In the genomic region with DNA sequence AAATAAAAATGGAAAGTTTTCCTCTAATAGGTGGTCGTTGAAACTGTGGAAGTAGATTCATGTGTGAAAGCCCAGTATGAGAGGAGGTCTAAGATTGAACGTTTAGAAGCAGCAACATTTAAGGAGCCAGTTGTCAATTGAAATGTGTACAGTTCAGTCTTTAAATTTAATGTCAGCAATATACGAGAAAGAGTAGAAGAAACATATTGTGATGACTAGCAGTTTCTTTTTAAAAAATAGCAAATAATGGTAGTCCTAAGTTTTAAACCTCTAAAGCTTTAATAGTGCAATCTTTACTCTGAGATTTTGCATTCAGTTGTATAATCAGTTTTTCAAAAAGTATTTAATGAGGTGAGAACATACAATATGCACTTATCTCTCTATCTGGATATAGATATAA, we compare ENCODE assay signal across 1 cellular context.
TF ChIP-seq lines count a peak whose summit lies in the region.

No MANE protein-coding gene starts in this region.

TF ChIP-seq in IMR-90, 13 proteins besides CTCF, POLR2A, EP300 and RAD21:
- 0 out of 2 replicates have a peak, but pooled peaks have one; percentile 3 for TF ChIP-seq MAFK (IDR thresholded peaks at IDR 0.05; ENCODE audit: low read depth, low read length)
- no peak for TF ChIP-seq RCOR1 (IDR thresholded peaks at IDR 0.05; ENCODE audit: insufficient replicate concordance, low read length)
